In genomic region chr15:89087066-89087829, GRCh38 we compare ENCODE assay signal across 9 cellular contexts. TPM values are rescaled to one million over a fixed set of nuclear protein-coding genes. Genes with fewer than 3 reads are reported as not detected.
DNase-seq lines count a peak whose midpoint lies in the region; ATAC-seq and TF ChIP-seq lines count a peak whose summit lies in the region.
"Had no signal": no experiment of that assay in that cellular context is flagged by ENCODE, and none has a peak within 500 bp of the region (broad histone marks: within the 10 kb centered on the region; RNA-seq: fewer than 3 reads in every experiment).

No MANE protein-coding gene starts in this region.

- no peaks in the 10 kb centered on the region for H3K27me3 ChIP-seq in heart left ventricle
- no peaks in the 10 kb centered on the region for H3K27me3 ChIP-seq in ectodermal cell (ENCODE audit: control insufficient read depth, insufficient read depth, low read length, poor library complexity, severe bottlenecking)
- no peaks in the 10 kb centered on the region for H3K27me3 ChIP-seq in muscle layer of colon (ENCODE audit: control insufficient read depth in 1 of 2, insufficient read depth in 2 of 2, low read length in 2 of 2)

- no peak overlapping the region for H3K27ac Mint-ChIP-seq in T-cell
- H3K27ac Mint-ChIP-seq: activated T-cell treated with anti-CD3 and anti-CD28 coated beads, Interleukin-2, amount 50 U/mL, for 72 hours had no signal

- H3K4me3 ChIP-seq in heart left ventricle (peak overlapping the region; percentile 2 to 97 (median 92)), ectodermal cell (ENCODE audit: insufficient read depth, low read depth, low read length) (peak overlapping the region; percentile 45), muscle layer of colon (ENCODE audit: low read depth in 1 of 2, low read length in 2 of 2) (peak overlapping the region; percentile 80 to 97)

- peaks cover 30 to 31% (median 31%) of the 10 kb centered on the region in 3 donors for H3K4me1 Mint-ChIP-seq in T-cell

- H3K9me3 Mint-ChIP-seq in T-cell, result no peaks in the 10 kb centered on the region
- H3K9me3 Mint-ChIP-seq: activated T-cell treated with anti-CD3 and anti-CD28 coated beads, Interleukin-2, amount 50 U/mL, for 72 hours had no signal

- peak overlapping the region; percentile 16 for H3K9ac ChIP-seq in muscle layer of colon (ENCODE audit: low read length)

- H3K27me3 Mint-ChIP-seq in T-cell, result no peaks in the 10 kb centered on the region

- TF ChIP-seq CTCF in heart left ventricle (IDR thresholded peaks at IDR 0.05), result no peak

- H3K9me3 ChIP-seq in heart left ventricle (no peaks in the 10 kb centered on the region), ectodermal cell (ENCODE audit: control insufficient read depth, low read length) (no peaks in the 10 kb centered on the region), muscle layer of colon (ENCODE audit: low read length) (no peaks in the 10 kb centered on the region)

- H3K27ac ChIP-seq in heart left ventricle, result peak overlapping the region; percentile 78 to 98 (median 94)
- H3K27ac ChIP-seq in ectodermal cell (ENCODE audit: insufficient read depth, low read depth, low read length, poor library complexity, severe bottlenecking), result peak overlapping the region; percentile 88
- H3K27ac ChIP-seq in muscle layer of colon (ENCODE audit: low read depth, low read length), result peak overlapping the region; percentile 95

- ATAC-seq in heart left ventricle (peak in 2 of 4 donors; percentile 0 to 13), T-cell (replicated peaks in 1 of 4) (no peak)

- POLR2A ChIA-PET in T-cell (lab: Charles Lee), result interaction anchor here in 1 of 2 donors (0.5 to 1.0 kb wide), 2 partner anchors 87 to 449 kb away, joined by 3 to 4 read pairs; no protein-coding TSS in a partner anchor

- peaks cover 0 to 52% (median 42%) of the 10 kb centered on the region in 12 donors for H3K4me1 ChIP-seq in heart left ventricle
- H3K4me1 ChIP-seq in ectodermal cell (ENCODE audit: control insufficient read depth, insufficient read depth, low read length), result peaks cover 11% of the 10 kb centered on the region
- H3K4me1 ChIP-seq in muscle layer of colon (ENCODE audit: insufficient read depth, low read length), result peaks cover 52% of the 10 kb centered on the region

- DNase-seq in heart left ventricle (peak in 3 of 5 donors; percentile 30 to 50 (median 45)), cardiac septum (ENCODE audit: low spot score) (no peak), erythroblast (lab: John Stamatoyannopoulos, UW) (no peak), T-cell (no peak), posterior cingulate gyrus (no peak)
- DNase-seq in stimulated activated CD4-positive, alpha-beta T cell treated with anti-CD3 and anti-CD28 coated beads, Interleukin-4, amount 100 ng/mL, for 1 hour, result no peak

- CTCF ChIA-PET in T-cell (lab: Charles Lee), result interaction anchor here (0.6 to 1.8 kb wide), 8 partner anchors 10 to 182 kb away, joined by 3 to 23 read pairs (median 6); no protein-coding TSS in a partner anchor

- peaks cover 0 to 4% (median 0%) of the 10 kb centered on the region in 9 donors for H3K36me3 ChIP-seq in heart left ventricle
- H3K36me3 ChIP-seq in ectodermal cell (ENCODE audit: control insufficient read depth, insufficient read depth, low read length), result no peaks in the 10 kb centered on the region
- no peaks in the 10 kb centered on the region for H3K36me3 ChIP-seq in muscle layer of colon (ENCODE audit: insufficient read depth, low read length)

- H3K4me3 Mint-ChIP-seq in T-cell, result no peak overlapping the region
- H3K4me3 Mint-ChIP-seq: activated T-cell treated with anti-CD3 and anti-CD28 coated beads, Interleukin-2, amount 50 U/mL, for 72 hours had no signal

- H3K36me3 Mint-ChIP-seq in T-cell, result no peaks in the 10 kb centered on the region

- intact Hi-C loops in heart left ventricle (cut with DNase I), result loop anchor here in 5 of 10 donors (5.0 to 10.0 kb wide), 4 partner anchors 40 to 88 kb away; no protein-coding TSS in a partner anchor
- intact Hi-C loops in cardiac septum (cut with DNase I), result loop anchor here (5.0 kb wide), 1 partner anchor 50 kb away; no protein-coding TSS in a partner anchor
- intact Hi-C loops in posterior cingulate gyrus (cut with DNase I), result loop anchor here (5.0 kb wide), 1 partner anchor 45 kb away; no protein-coding TSS in a partner anchor

- 49 to 56% (median 51%) methylated on average over 13 of the region's 13 CpGs for WGBS in heart left ventricle, 4 donors
- whole genome bisulfite sequencing in ectodermal cell, 2 experiments, result 56 to 58% methylated on average over 13 of the region's 13 CpGs

- TF ChIP-seq POLR2A in heart left ventricle (IDR thresholded peaks at IDR 0.05) (no peak), erythroblast (IDR thresholded peaks at IDR 0.05; ENCODE audit: low read length) (no peak)

RNA-seq across cellular contexts. Expression of gene ABHD2, which starts 1.0 kb away (rescaled TPM):
- total RNA-seq in heart left ventricle (100 to 1,000 TPM in 6 of 9 donors, 10 to 100 TPM in 3; 53.4 to 243 (median 128) TPM), cardiac septum (185 TPM), T-cell (10 to 100 TPM; 52.5 to 70.8 (median 58.5) TPM)
- 100 to 1,000 TPM in 1 of 2 donors, 1 to 10 TPM in 1; 8.6 to 112 TPM for polyA plus RNA-seq in heart left ventricle
- polyA plus RNA-seq in ectodermal cell (2013, experiment 1 of 4), result 20.2 TPM
- polyA plus RNA-seq in ectodermal cell (2013, experiment 2 of 4), result 23.4 TPM
- polyA plus RNA-seq in ectodermal cell (2013, experiment 3 of 4), result 14.0 TPM
- 16.8 TPM for polyA plus RNA-seq in ectodermal cell (2013, experiment 4 of 4)

Comparison
In these comparisons a context has a peak if more than half of its experiments do, and no peak if none do; other contexts are left out.
1. DNase-seq: peak in heart left ventricle (3 of 5); none in cardiac septum (single experiment), erythroblast (0 of 2), T-cell (0 of 34), stimulated activated CD4-positive, alpha-beta T cell treated with anti-CD3 and anti-CD28 coated beads, Interleukin-4, amount 100 ng/mL, for 1 hour (single experiment) and posterior cingulate gyrus (0 of 10).
2. Peak in every context shown above with its lines, with median percentiles within 50 percentile points of each other: H3K27ac ChIP-seq and H3K4me3 ChIP-seq.